ENCODE assay signal across 14 cellular contexts in the genomic region with DNA sequence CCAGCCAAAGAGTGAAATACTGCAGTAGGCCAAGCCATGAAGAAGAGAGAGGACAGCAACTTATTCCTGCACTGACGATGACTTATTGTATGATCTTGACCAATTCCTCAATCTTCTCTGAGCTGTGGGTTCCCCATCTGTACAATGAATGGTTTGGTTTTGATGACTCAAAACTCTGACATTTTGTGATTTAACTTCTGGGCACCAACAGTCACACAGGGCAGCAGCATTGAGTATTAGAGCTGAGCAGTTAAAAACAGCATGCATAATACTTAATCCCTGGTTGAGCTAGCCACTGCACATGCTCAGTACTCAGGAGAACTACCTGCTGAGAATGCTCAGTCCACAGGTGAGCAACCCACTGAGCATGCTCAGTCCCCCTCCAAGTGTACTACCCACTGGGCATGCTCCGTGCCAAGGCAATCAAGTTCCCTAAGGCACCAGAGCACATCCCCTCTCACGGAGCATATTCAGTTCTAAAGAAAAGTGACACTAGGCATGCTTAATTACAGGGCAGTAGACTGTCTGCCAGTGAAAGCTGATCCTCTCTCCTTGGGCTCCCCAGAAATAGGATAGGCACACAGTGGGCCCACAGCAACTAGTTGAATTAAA.
DNase-seq lines count a peak whose midpoint lies in the region; TF ChIP-seq lines count a peak whose summit lies in the region.
"Had no signal": no experiment of that assay in that cellular context is flagged by ENCODE, and none has a peak within 500 bp of the region (broad histone marks: within the 10 kb centered on the region; RNA-seq: fewer than 3 reads in every experiment).

No MANE protein-coding gene starts in this region.

- peaks cover 7% of the 10 kb centered on the region for H3K36me3 Mint-ChIP-seq in MCF 10A (ENCODE audit: insufficient read depth, unreplicated experiment)
- H3K36me3 Mint-ChIP-seq: activated naive CD8-positive, alpha-beta T cell had no signal

- no peak overlapping the region for H3K27ac ChIP-seq in breast epithelium
- H3K27ac ChIP-seq in hepatocyte, result no peak overlapping the region
- H3K27ac ChIP-seq in vagina, result no peak overlapping the region
- H3K27ac ChIP-seq in esophagus squamous epithelium, result no peak overlapping the region
- no peak overlapping the region for H3K27ac ChIP-seq in uterus
- H3K27ac ChIP-seq: parathyroid adenoma, SK-N-MC, upper lobe of left lung had no signal

- no peaks in the 10 kb centered on the region for H3K27me3 ChIP-seq in breast epithelium
- H3K27me3 ChIP-seq in hepatocyte, result no peaks in the 10 kb centered on the region
- H3K27me3 ChIP-seq in vagina, result no peaks in the 10 kb centered on the region
- H3K27me3 ChIP-seq in esophagus squamous epithelium, result peaks cover 0 to 31% (median 0%) of the 10 kb centered on the region in 4 donors
- no peaks in the 10 kb centered on the region for H3K27me3 ChIP-seq in uterus
- H3K27me3 ChIP-seq: upper lobe of left lung had no signal

- peak; percentile 71 for DNase-seq in MCF 10A (ENCODE audit: unreplicated experiment)
- no peak for DNase-seq in breast epithelium (ENCODE audit: low spot score in 2 of 2)
- DNase-seq in RPMI7951 (ENCODE audit: low read depth), result peak; percentile 83
- peak; percentile 18 for DNase-seq in hepatocyte (ENCODE audit: low spot score)
- peak; percentile 20 to 92 for DNase-seq in vagina (ENCODE audit: extremely low spot score in 2 of 2)
- no peak for DNase-seq in esophagus squamous epithelium (lab: John Stamatoyannopoulos, UW)
- no peak for DNase-seq in uterus
- DNase-seq in AML-193 (lab: John Stamatoyannopoulos, UW), result no peak
- DNase-seq: activated CD4-positive, alpha-beta T cell treated with anti-CD3 and anti-CD28 coated beads, Interleukin-2, amount 10 ng/mL, durations not matched to agents 24 days and 14 days; C1 segment of cervical spinal cord; upper lobe of left lung had no signal

- no peaks in the 10 kb centered on the region for H4K20me1 ChIP-seq in hepatocyte (ENCODE audit: insufficient read depth, poor library complexity, severe bottlenecking)

- TF ChIP-seq POLR2A in breast epithelium (IDR thresholded peaks at IDR 0.05) (no peak), vagina (IDR thresholded peaks at IDR 0.05) (no peak), esophagus squamous epithelium (IDR thresholded peaks at IDR 0.05) (no peak), uterus (IDR thresholded peaks at IDR 0.05) (no peak)

- no peaks in the 10 kb centered on the region for H3K36me3 ChIP-seq in breast epithelium
- no peaks in the 10 kb centered on the region for H3K36me3 ChIP-seq in hepatocyte (replicated peaks; ENCODE audit: insufficient read depth, low read depth)
- H3K36me3 ChIP-seq in vagina, result no peaks in the 10 kb centered on the region
- H3K36me3 ChIP-seq in esophagus squamous epithelium, result no peaks in the 10 kb centered on the region
- no peaks in the 10 kb centered on the region for H3K36me3 ChIP-seq in uterus
- H3K36me3 ChIP-seq: upper lobe of left lung had no signal

- peak overlapping the region; percentile 76 for H3K27ac Mint-ChIP-seq in MCF 10A (ENCODE audit: low read depth, unreplicated experiment)
- H3K27ac Mint-ChIP-seq: activated CD4-positive, alpha-beta T cell treated with anti-CD3 and anti-CD28 coated beads, Interleukin-2, amount 10 ng/mL, durations not matched to agents 24 days and 14 days; activated naive CD8-positive, alpha-beta T cell had no signal

- peaks cover 21% of the 10 kb centered on the region for H3K4me1 Mint-ChIP-seq in MCF 10A (ENCODE audit: insufficient read depth, unreplicated experiment)
- H3K4me1 Mint-ChIP-seq: activated CD4-positive, alpha-beta T cell treated with anti-CD3 and anti-CD28 coated beads, Interleukin-2, amount 10 ng/mL, durations not matched to agents 24 days and 14 days had no signal

- no peaks in the 10 kb centered on the region for H3K79me2 ChIP-seq in hepatocyte
- H3K79me2 ChIP-seq: parathyroid adenoma had no signal

- H3K9me3 Mint-ChIP-seq in MCF 10A (ENCODE audit: unreplicated experiment), result no peaks in the 10 kb centered on the region
- H3K9me3 Mint-ChIP-seq: activated CD4-positive, alpha-beta T cell treated with anti-CD3 and anti-CD28 coated beads, Interleukin-2, amount 10 ng/mL, durations not matched to agents 24 days and 14 days had no signal

- H3K4me3 Mint-ChIP-seq in MCF 10A (ENCODE audit: unreplicated experiment), result no peak overlapping the region
- H3K4me3 Mint-ChIP-seq: activated CD4-positive, alpha-beta T cell treated with anti-CD3 and anti-CD28 coated beads, Interleukin-2, amount 10 ng/mL, durations not matched to agents 24 days and 14 days; activated naive CD8-positive, alpha-beta T cell had no signal

- POLR2A ChIA-PET in MCF 10A (lab: Yijun Ruan, JAX), result interaction anchor here (0.7 to 2.7 kb wide), 3 partner anchors 15 to 717 kb away, joined by 3 to 12 read pairs (median 3); no protein-coding TSS in a partner anchor

- 65% methylated on average over 3 of the region's 3 CpGs for WGBS in hepatocyte (ENCODE audit: low lambda C conversion rate, missing lambda C conversion rate)
- WGBS in esophagus squamous epithelium, 2 donors, result 47 to 50% methylated on average over 1 to 3 of the region's 3 CpGs

- H3K4me1 ChIP-seq in breast epithelium (no peaks in the 10 kb centered on the region), hepatocyte (ENCODE audit: insufficient read depth) (no peaks in the 10 kb centered on the region), vagina (no peaks in the 10 kb centered on the region), esophagus squamous epithelium (peaks cover 0 to 11% (median 0%) of the 10 kb centered on the region in 3 donors), uterus (no peaks in the 10 kb centered on the region)
- H3K4me1 ChIP-seq: parathyroid adenoma had no signal

- no peak overlapping the region for H2AFZ ChIP-seq in hepatocyte
- H2AFZ ChIP-seq: parathyroid adenoma had no signal

- TF ChIP-seq CTCF in MCF 10A (IDR thresholded peaks at IDR 0.05; ENCODE audit: unreplicated experiment) (no peak), breast epithelium (IDR thresholded peaks at IDR 0.05) (no peak), hepatocyte (IDR thresholded peaks at IDR 0.05; ENCODE audit: poor library complexity) (no peak), vagina (IDR thresholded peaks at IDR 0.05) (no peak), esophagus squamous epithelium (IDR thresholded peaks at IDR 0.05) (no peak), uterus (IDR thresholded peaks at IDR 0.05) (no peak)

- H3K27me3 Mint-ChIP-seq in MCF 10A (ENCODE audit: insufficient read depth, unreplicated experiment), result no peaks in the 10 kb centered on the region

- H3K9me3 ChIP-seq in breast epithelium (no peaks in the 10 kb centered on the region), hepatocyte (ENCODE audit: low read depth) (no peaks in the 10 kb centered on the region), vagina (no peaks in the 10 kb centered on the region), esophagus squamous epithelium (no peaks in the 10 kb centered on the region), uterus (no peaks in the 10 kb centered on the region)
- H3K9me3 ChIP-seq: upper lobe of left lung had no signal

- no TSS peak for BruUV-seq in MCF 10A (replicated peaks; lab: Mats Ljungman, UMichigan)

- H3K9me2 ChIP-seq in hepatocyte (replicated peaks; ENCODE audit: insufficient read depth), result no peaks in the 10 kb centered on the region

- no peak overlapping the region for H3K4me2 ChIP-seq in hepatocyte

- H3K4me3 ChIP-seq in breast epithelium (no peak overlapping the region), hepatocyte (no peak overlapping the region), vagina (no peak overlapping the region), esophagus squamous epithelium (no peak overlapping the region), uterus (no peak overlapping the region)
- H3K4me3 ChIP-seq: SK-N-MC, upper lobe of left lung had no signal

- intact Hi-C loops in MCF 10A (cut with micrococcal nuclease), result no loop called here
- intact Hi-C loops in breast epithelium (cut with DNase I; ENCODE audit: low total_unique reads), result no loop called here
- intact Hi-C loops in vagina (cut with DNase I), result no loop called here
- intact Hi-C loops in esophagus squamous epithelium (cut with DNase I), result no loop called here
- intact Hi-C loops in uterus (cut with DNase I; ENCODE audit: low total_unique reads), result no loop called here

- CTCF ChIA-PET in MCF 10A (lab: Yijun Ruan, JAX), result no interaction called here

Comparison
In these comparisons a context has a peak if more than half of its experiments do, and no peak if none do; other contexts are left out.
1. DNase-seq: peak in MCF 10A (single experiment), RPMI7951 (single experiment), hepatocyte (single experiment) and vagina (2 of 2); none in breast epithelium (0 of 2), esophagus squamous epithelium (single experiment), uterus (0 of 2) and AML-193 (0 of 2).